ENCODE assay signal across 24 cellular contexts in genomic region chr2:99840831-99841230, GRCh38.
"Had no signal": no experiment of that assay in that cellular context is flagged by ENCODE, and none has a peak within 500 bp of the region (broad histone marks: within the 10 kb centered on the region; RNA-seq: fewer than 3 reads in every experiment).

No MANE protein-coding gene starts in this region.

- H3K27me3 Mint-ChIP-seq: activated CD4-positive, alpha-beta T cell treated with anti-CD3 and anti-CD28 coated beads, Interleukin-2, amount 10 ng/mL, durations not matched to agents 7 days and 5 days; activated naive CD8-positive, alpha-beta T cell treated with anti-CD3 and anti-CD28 coated beads, Interleukin-2, amount 50 U/mL, for 24 hours; T-cell had no signal

- ATAC-seq: activated naive CD4-positive, alpha-beta T cell treated with anti-CD3 and anti-CD28 coated beads, Interleukin-2, amount 50 U/mL, for 72 hours; activated naive CD8-positive, alpha-beta T cell treated with anti-CD3 and anti-CD28 coated beads, Interleukin-2, amount 50 U/mL, for 24 hours; activated T-cell treated with anti-CD3 and anti-CD28 coated beads, Interleukin-2, amount 50 U/mL, for 4 hours; T-cell had no signal

- H3K9me3 Mint-ChIP-seq: activated CD4-positive, alpha-beta memory T cell treated with anti-CD3 and anti-CD28 coated beads for 36 hours; activated CD4-positive, alpha-beta T cell treated with anti-CD3 and anti-CD28 coated beads, Interleukin-2, amount 10 ng/mL, durations not matched to agents 7 days and 5 days; activated naive CD4-positive, alpha-beta T cell treated with anti-CD3 and anti-CD28 coated beads, Interleukin-2, amount 50 U/mL, for 72 hours; activated naive CD8-positive, alpha-beta T cell treated with anti-CD3 and anti-CD28 coated beads, Interleukin-2, amount 50 U/mL, for 24 hours; activated T-cell treated with anti-CD3 and anti-CD28 coated beads, Interleukin-2, amount 50 U/mL, for 4 hours; T-cell had no signal

- H3K4me3 Mint-ChIP-seq: activated CD4-positive, alpha-beta memory T cell treated with anti-CD3 and anti-CD28 coated beads for 36 hours; activated CD4-positive, alpha-beta T cell treated with anti-CD3 and anti-CD28 coated beads, Interleukin-2, amount 10 ng/mL, durations not matched to agents 7 days and 5 days; activated naive CD8-positive, alpha-beta T cell treated with anti-CD3 and anti-CD28 coated beads, Interleukin-2, amount 50 U/mL, for 24 hours; activated T-cell treated with anti-CD3 and anti-CD28 coated beads, Interleukin-2, amount 50 U/mL, for 4 hours; T-cell had no signal

- H3K4me1 Mint-ChIP-seq: T-cell had no signal

- DNase-seq: activated CD4-positive, alpha-beta memory T cell treated with anti-CD3 and anti-CD28 coated beads for 36 hours; activated CD4-positive, alpha-beta T cell treated with anti-CD3 and anti-CD28 coated beads, Interleukin-2, amount 10 ng/mL, durations not matched to agents 7 days and 5 days; activated CD4-positive, CD25-positive, alpha-beta regulatory T cell; activated CD8-positive, alpha-beta memory T cell treated with anti-CD3 and anti-CD28 coated beads for 24 hours; activated effector memory CD4-positive, alpha-beta T cell treated with anti-CD3 and anti-CD28 coated beads, Interleukin-2, amount 50 U/mL, for 16 hours; activated naive CD4-positive, alpha-beta T cell treated with Interleukin-2 at 50 U/mL for 16 hours; activated naive CD8-positive, alpha-beta T cell treated with anti-CD3 and anti-CD28 coated beads, Interleukin-2, amount 50 U/mL, for 24 hours; activated T-cell treated with anti-CD3 and anti-CD28 coated beads, Interleukin-2, amount 50 U/mL, for 4 hours; amygdala; MM.1S; NCI-H1105 treated with DMSO at 0.1 percent for 48 hours; NCI-H146; NCI-H1930; NCI-H2107; NCI-H345; NCI-H510A; NCI-H526 treated with DMSO at 0.1 percent for 48 hours; NCI-H82; SIG-M5; T-cell; T-helper 2 cell; T1000 had no signal

- FAIRE-seq: TTC549 had no signal

- H3K36me3 Mint-ChIP-seq: activated CD4-positive, alpha-beta memory T cell treated with anti-CD3 and anti-CD28 coated beads for 36 hours; activated naive CD4-positive, alpha-beta T cell treated with anti-CD3 and anti-CD28 coated beads, Interleukin-2, amount 50 U/mL, for 72 hours; T-cell had no signal

- H3K27ac Mint-ChIP-seq: activated CD4-positive, alpha-beta memory T cell treated with anti-CD3 and anti-CD28 coated beads for 36 hours; activated CD4-positive, alpha-beta T cell treated with anti-CD3 and anti-CD28 coated beads, Interleukin-2, amount 10 ng/mL, durations not matched to agents 7 days and 5 days; activated naive CD4-positive, alpha-beta T cell treated with anti-CD3 and anti-CD28 coated beads, Interleukin-2, amount 50 U/mL, for 72 hours; activated naive CD8-positive, alpha-beta T cell treated with anti-CD3 and anti-CD28 coated beads, Interleukin-2, amount 50 U/mL, for 24 hours; T-cell had no signal
